21 cellular contexts compared by ENCODE assay signal in the genomic region with DNA sequence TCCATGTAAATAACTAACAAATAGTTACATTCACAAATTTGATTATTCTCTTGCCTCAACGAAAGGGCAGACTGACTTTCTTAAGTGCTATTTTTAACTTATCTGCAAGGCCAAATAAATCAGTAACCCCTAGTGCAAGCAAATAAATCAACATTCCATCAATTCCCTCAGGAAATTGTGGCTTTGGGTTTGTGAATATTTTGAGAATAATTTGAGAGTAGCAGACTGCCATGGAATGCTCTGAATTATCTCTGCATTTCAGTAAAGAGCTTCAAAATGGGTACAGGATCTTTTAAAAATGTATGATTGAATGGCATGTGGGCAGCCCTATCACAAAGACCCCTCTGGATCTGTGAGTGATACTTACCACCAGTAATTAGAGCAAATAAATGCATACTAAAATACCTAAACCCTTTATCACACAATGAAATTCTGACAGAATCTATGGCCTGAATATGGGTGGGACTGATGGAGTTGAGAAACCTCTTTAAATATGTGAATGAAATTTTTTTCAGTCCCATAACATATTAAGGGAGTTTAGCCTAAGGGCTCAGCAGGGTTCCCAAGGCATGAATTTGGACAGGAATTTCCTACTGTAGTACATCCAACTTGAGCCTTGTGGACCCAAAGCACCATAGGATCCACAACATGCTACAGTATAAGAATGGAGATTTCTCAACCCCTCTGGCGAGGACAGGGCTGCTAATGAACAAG.
DNase-seq lines count a peak whose midpoint lies in the region; ATAC-seq and TF ChIP-seq lines count a peak whose summit lies in the region.
"Had no signal": no experiment of that assay in that cellular context is flagged by ENCODE, and none has a peak within 500 bp of the region (broad histone marks: within the 10 kb centered on the region; RNA-seq: fewer than 3 reads in every experiment).

No MANE protein-coding gene starts in this region.

- no peaks in the 10 kb centered on the region for H3K9me3 Mint-ChIP-seq in activated T-helper 1 cell treated with anti-CD3 and anti-CD28 coated beads, Interleukin-12 subunit alpha, Interleukin-12 subunit beta, Interleukin-2, Interleukin-4 antibody, amounts not matched to agents 30 ng/mL and 10 ng/mL and 1 ng/mL, durations not matched to agents 14 hours and 24 hours and 36 hours
- peaks cover 4% of the 10 kb centered on the region for H3K9me3 Mint-ChIP-seq in activated CD4-positive, alpha-beta T cell treated with anti-CD3 and anti-CD28 coated beads for 36 hours (ENCODE audit: low read depth)
- H3K9me3 Mint-ChIP-seq: T-helper 2 cell treated with Interferon-gamma antibody and Interleukin-4, amounts not matched to agents 5 μg/mL and 100 μg/mL, for 36 hours had no signal

- peak overlapping the region; percentile 5 for H3K4me2 ChIP-seq in GM23248 (ENCODE audit: unreplicated experiment)

- CTCF ChIA-PET in activated CD4-positive, alpha-beta T cell treated with anti-CD3 and anti-CD28 coated beads for 36 hours (lab: Charles Lee) = interaction anchor here (1.1 to 1.4 kb wide), 2 partner anchors 14 to 22 kb away, joined by 3 read pairs; no protein-coding TSS in a partner anchor

- H3K9me3 ChIP-seq in GM23248 (ENCODE audit: low read depth) = no peaks in the 10 kb centered on the region
- no peaks in the 10 kb centered on the region for H3K9me3 ChIP-seq in gastroesophageal sphincter
- no peaks in the 10 kb centered on the region for H3K9me3 ChIP-seq in thoracic aorta
- H3K9me3 ChIP-seq: right atrium auricular region had no signal

- H3K4me1 Mint-ChIP-seq in activated T-helper 1 cell treated with anti-CD3 and anti-CD28 coated beads, Interleukin-12 subunit alpha, Interleukin-12 subunit beta, Interleukin-2, Interleukin-4 antibody, amounts not matched to agents 30 ng/mL and 10 ng/mL and 1 ng/mL, durations not matched to agents 14 hours and 24 hours and 36 hours (ENCODE audit: low read depth) = no peaks in the 10 kb centered on the region
- peaks cover 2% of the 10 kb centered on the region for H3K4me1 Mint-ChIP-seq in activated CD4-positive, alpha-beta T cell treated with anti-CD3 and anti-CD28 coated beads for 36 hours

- no peaks in the 10 kb centered on the region for H3K9me2 ChIP-seq in GM23248 (ENCODE audit: insufficient read depth)

- no peak overlapping the region for H3K4me3 ChIP-seq in GM23248
- H3K4me3 ChIP-seq in gastroesophageal sphincter = no peak overlapping the region
- no peak overlapping the region for H3K4me3 ChIP-seq in thoracic aorta
- H3K4me3 ChIP-seq: dorsolateral prefrontal cortex, right atrium auricular region had no signal

- WGBS in GM23248 (ENCODE audit: low coverage in 1 of 2, low lambda C conversion rate in 2 of 2, missing lambda C conversion rate in 2 of 2), 2 experiments = 51 to 52% methylated on average over 2 of the region's 2 CpGs
- WGBS in gastroesophageal sphincter (ENCODE audit: low coverage in 1 of 2), 2 donors = 60 to 67% methylated on average over 1 to 2 of the region's 2 CpGs

- in situ Hi-C loops in GM23248 (cut with MboI) = no loop called here

- H3F3A ChIP-seq in GM23248 (ENCODE audit: insufficient read depth) = 0 out of 2 replicates have a peak, but pooled peaks cover 13% of the 10 kb centered on the region

- H3K4me1 ChIP-seq in GM23248 (ENCODE audit: insufficient read depth) (peaks cover 31% of the 10 kb centered on the region), gastroesophageal sphincter (peaks cover 12 to 67% (median 23%) of the 10 kb centered on the region in 3 donors), thoracic aorta (ENCODE audit: control insufficient read depth in 1 of 2, low read depth in 2 of 2) (peaks cover 50 to 78% of the 10 kb centered on the region in 2 donors)

- H3K36me3 ChIP-seq in GM23248 (ENCODE audit: low read depth) (no peaks in the 10 kb centered on the region), gastroesophageal sphincter (peaks cover 0 to 52% of the 10 kb centered on the region in 2 donors), thoracic aorta (peaks cover 10% of the 10 kb centered on the region)
- H3K36me3 ChIP-seq: right atrium auricular region had no signal

- DNase-seq in GM23248 = peak; percentile 19
- peak; percentile 34 for DNase-seq in astrocyte of the hippocampus (ENCODE audit: low read depth, low spot score)
- no peak for DNase-seq in thoracic aorta (ENCODE audit: low spot score)
- DNase-seq in activated T-helper 1 cell treated with anti-CD3 and anti-CD28 coated beads, Interleukin-12 subunit alpha, Interleukin-12 subunit beta, Interleukin-2, Interleukin-4 antibody, amounts not matched to agents 30 ng/mL and 10 ng/mL and 1 ng/mL, durations not matched to agents 14 hours and 24 hours and 36 hours (ENCODE audit: low spot score) = no peak
- DNase-seq in activated CD4-positive, alpha-beta T cell treated with anti-CD3 and anti-CD28 coated beads for 36 hours = no peak
- DNase-seq in SKM-1 (lab: John Stamatoyannopoulos, UW; ENCODE audit: unreplicated experiment) = no peak
- DNase-seq: amygdala; CD4-positive, alpha-beta T cell; dorsolateral prefrontal cortex; H7; KBM-7; midbrain; NCI-H1092; NCI-H2107; NCI-H526 treated with DMSO at 0.1 percent for 48 hours; OCI-M1; stimulated activated CD4-positive, alpha-beta T cell treated with anti-CD3 and anti-CD28 coated beads, Interleukin-1b, Interleukin-23, amount 100 ng/mL, for 48 hours had no signal

- peaks cover 13% of the 10 kb centered on the region for H3K27me3 Mint-ChIP-seq in activated T-helper 1 cell treated with anti-CD3 and anti-CD28 coated beads, Interleukin-12 subunit alpha, Interleukin-12 subunit beta, Interleukin-2, Interleukin-4 antibody, amounts not matched to agents 30 ng/mL and 10 ng/mL and 1 ng/mL, durations not matched to agents 14 hours and 24 hours and 36 hours (ENCODE audit: insufficient read depth)
- peaks cover 4% of the 10 kb centered on the region for H3K27me3 Mint-ChIP-seq in activated CD4-positive, alpha-beta T cell treated with anti-CD3 and anti-CD28 coated beads for 36 hours

- H3K4me3 Mint-ChIP-seq in activated T-helper 1 cell treated with anti-CD3 and anti-CD28 coated beads, Interleukin-12 subunit alpha, Interleukin-12 subunit beta, Interleukin-2, Interleukin-4 antibody, amounts not matched to agents 30 ng/mL and 10 ng/mL and 1 ng/mL, durations not matched to agents 14 hours and 24 hours and 36 hours = no peak overlapping the region
- no peak overlapping the region for H3K4me3 Mint-ChIP-seq in activated CD4-positive, alpha-beta T cell treated with anti-CD3 and anti-CD28 coated beads for 36 hours
- H3K4me3 Mint-ChIP-seq: CD4-positive, alpha-beta T cell; T-helper 2 cell treated with Interferon-gamma antibody and Interleukin-4, amounts not matched to agents 5 μg/mL and 100 μg/mL, for 36 hours had no signal

- no peak for TF ChIP-seq POLR2A in gastroesophageal sphincter (IDR thresholded peaks at IDR 0.05)

- ATAC-seq in gastroesophageal sphincter (no peak), thoracic aorta (ENCODE audit: insufficient number of reproducible peaks, low FRiP score, low read depth) (no peak)
- ATAC-seq in activated CD4-positive, alpha-beta T cell treated with anti-CD3 and anti-CD28 coated beads for 36 hours = no peak
- ATAC-seq: esophagus mucosa had no signal

- H3K36me3 Mint-ChIP-seq in activated T-helper 1 cell treated with anti-CD3 and anti-CD28 coated beads, Interleukin-12 subunit alpha, Interleukin-12 subunit beta, Interleukin-2, Interleukin-4 antibody, amounts not matched to agents 30 ng/mL and 10 ng/mL and 1 ng/mL, durations not matched to agents 14 hours and 24 hours and 36 hours (ENCODE audit: low read depth) = no peaks in the 10 kb centered on the region
- H3K36me3 Mint-ChIP-seq in activated CD4-positive, alpha-beta T cell treated with anti-CD3 and anti-CD28 coated beads for 36 hours (ENCODE audit: low read depth) = peaks cover under 1% of the 10 kb centered on the region

- no peak for TF ChIP-seq EP300 in gastroesophageal sphincter (IDR thresholded peaks at IDR 0.05)

- no peak overlapping the region for H3K27ac Mint-ChIP-seq in activated T-helper 1 cell treated with anti-CD3 and anti-CD28 coated beads, Interleukin-12 subunit alpha, Interleukin-12 subunit beta, Interleukin-2, Interleukin-4 antibody, amounts not matched to agents 30 ng/mL and 10 ng/mL and 1 ng/mL, durations not matched to agents 14 hours and 24 hours and 36 hours
- no peak overlapping the region for H3K27ac Mint-ChIP-seq in activated CD4-positive, alpha-beta T cell treated with anti-CD3 and anti-CD28 coated beads for 36 hours
- H3K27ac Mint-ChIP-seq: CD4-positive, alpha-beta T cell; T-helper 2 cell treated with Interferon-gamma antibody and Interleukin-4, amounts not matched to agents 5 μg/mL and 100 μg/mL, for 36 hours had no signal

- H3K27me3 ChIP-seq in GM23248 (replicated peaks; ENCODE audit: insufficient read depth) (no peaks in the 10 kb centered on the region), gastroesophageal sphincter (no peaks in the 10 kb centered on the region), thoracic aorta (replicated peaks; ENCODE audit: insufficient read depth) (no peaks in the 10 kb centered on the region)
- H3K27me3 ChIP-seq: dorsolateral prefrontal cortex, right atrium auricular region had no signal

- intact Hi-C loops in activated T-helper 1 cell treated with anti-CD3 and anti-CD28 coated beads, Interleukin-12 subunit alpha, Interleukin-12 subunit beta, Interleukin-2, Interleukin-4 antibody, amounts not matched to agents 30 ng/mL and 10 ng/mL and 1 ng/mL, durations not matched to agents 14 hours and 24 hours and 36 hours (cut with micrococcal nuclease) = no loop called here
- intact Hi-C loops in activated CD4-positive, alpha-beta T cell treated with anti-CD3 and anti-CD28 coated beads for 36 hours (cut with DNase I, micrococcal nuclease) = no loop called here

- POLR2A ChIA-PET in activated CD4-positive, alpha-beta T cell treated with anti-CD3 and anti-CD28 coated beads for 36 hours (lab: Charles Lee) = no interaction called here

- H3K27ac ChIP-seq in GM23248 (no peak overlapping the region), gastroesophageal sphincter (peak overlapping the region in 3 of 4 donors; percentile 1 to 63 (median 37)), thoracic aorta (peak overlapping the region; percentile 73 to 79)

- no peak overlapping the region for H2AFZ ChIP-seq in GM23248

- no peaks in the 10 kb centered on the region for H3K79me2 ChIP-seq in GM23248 (ENCODE audit: insufficient read depth)

- H3K9ac ChIP-seq in GM23248 = no peak overlapping the region

- TF ChIP-seq CTCF in gastroesophageal sphincter (IDR thresholded peaks at IDR 0.05) (no peak), thoracic aorta (IDR thresholded peaks at IDR 0.05) (no peak)

- no peaks in the 10 kb centered on the region for H4K20me1 ChIP-seq in GM23248 (ENCODE audit: insufficient read depth)

Comparison
In these comparisons a context has a peak if more than half of its experiments do, and no peak if none do; other contexts are left out.
1. DNase-seq: peak in GM23248 (single experiment) and astrocyte of the hippocampus (single experiment); none in thoracic aorta (single experiment), activated T-helper 1 cell treated with anti-CD3 and anti-CD28 coated beads, Interleukin-12 subunit alpha, Interleukin-12 subunit beta, Interleukin-2, Interleukin-4 antibody, amounts not matched to agents 30 ng/mL and 10 ng/mL and 1 ng/mL, durations not matched to agents 14 hours and 24 hours and 36 hours (single experiment), activated CD4-positive, alpha-beta T cell treated with anti-CD3 and anti-CD28 coated beads for 36 hours (single experiment) and SKM-1 (single experiment).